32 cellular contexts compared by ENCODE assay signal in genomic region chr7:88206235-88206634, GRCh38.
"Had no signal": no experiment of that assay in that cellular context is flagged by ENCODE, and none has a peak within 500 bp of the region (broad histone marks: within the 10 kb centered on the region; RNA-seq: fewer than 3 reads in every experiment).

No MANE protein-coding gene starts in this region.

- H3K9me3 ChIP-seq: MG63 had no signal

- DNase-seq: activated B cell treated with CpG ODN at 0.5 μM for 24 hours; activated CD4-positive, alpha-beta memory T cell treated with anti-CD3 and anti-CD28 coated beads, Interleukin-2, amount 10 ng/mL, durations not matched to agents 7 days and 5 days; activated CD4-positive, alpha-beta T cell treated with anti-CD3 and anti-CD28 coated beads for 4 hours; activated CD4-positive, CD25-positive, alpha-beta regulatory T cell treated with anti-CD3 and anti-CD28 coated beads, Interleukin-2, amount 50 U/mL, for 72 hours; activated CD8-positive, alpha-beta memory T cell treated with anti-CD3 and anti-CD28 coated beads for 24 hours; activated CD8-positive, alpha-beta memory T cell treated with anti-CD3 and anti-CD28 coated beads, Interleukin-2, amount 10 ng/mL, durations not matched to agents 7 days and 5 days; activated CD8-positive, alpha-beta memory T cell treated with anti-CD3 and anti-CD28 coated beads, Interleukin-2, amount 50 U/mL, for 48 hours; activated effector memory CD4-positive, alpha-beta T cell treated with Interleukin-2 at 50 U/mL for 16 hours; activated naive CD4-positive, alpha-beta T cell treated with anti-CD3 and anti-CD28 coated beads, Interleukin-2, amount 10 ng/mL, durations not matched to agents 7 days and 5 days; activated naive CD8-positive, alpha-beta T cell treated with anti-CD3 and anti-CD28 coated beads, Interleukin-2, amount 50 U/mL, for 24 hours; activated T-cell treated with anti-CD3 and anti-CD28 coated beads, Interleukin-2, amount 50 U/mL, for 48 hours; anterior cingulate cortex; caudate nucleus; cerebellar nuclear complex; MG63; MV-4-11; NCI-H1092; NCI-H1436 treated with DMSO at 0.1 percent for 48 hours; NCI-H1694 treated with DMSO at 0.1 percent for 48 hours; NCI-H2029; NCI-H2171; NCI-H510A; NCI-H748 treated with DMSO at 0.1 percent for 48 hours; NK-92 treated with Interleukin-12 subunit alpha and Interleukin-12 subunit beta, amount 100 ng/mL, for 24 hours; PC-9; Right ventricle myocardium superior; SW 1271; T-helper 1 cell; T-helper 2 cell; T-helper 9 cell had no signal

- H3K27me3 ChIP-seq: MG63 had no signal

- ATAC-seq: activated CD8-positive, alpha-beta memory T cell treated with anti-CD3 and anti-CD28 coated beads, Interleukin-2, amount 10 ng/mL, durations not matched to agents 7 days and 5 days; activated naive CD8-positive, alpha-beta T cell treated with anti-CD3 and anti-CD28 coated beads, Interleukin-2, amount 50 U/mL, for 24 hours had no signal

- H3K4me3 ChIP-seq: MG63, PC-9 had no signal

- FAIRE-seq: bronchial epithelial cell had no signal

- H3K4me2 ChIP-seq: PC-9 had no signal

- H2AFZ ChIP-seq: PC-9 had no signal

- H3K27ac ChIP-seq: PC-9, VCaP had no signal
